ENCODE assay signal across 9 cellular contexts in genomic region chr1:151946366-151946764, GRCh38. TPM values are rescaled to one million over a fixed set of nuclear protein-coding genes. Genes with fewer than 3 reads are reported as not detected.
A peak's percentile ranks its signal among the peaks of the same experiment; 100 is the strongest.
DNase-seq lines count a peak whose midpoint lies in the region; ATAC-seq, FAIRE-seq and TF ChIP-seq lines count a peak whose summit lies in the region.
"Had no signal": no experiment of that assay in that cellular context is flagged by ENCODE, and none has a peak within 500 bp of the region (broad histone marks: within the 10 kb centered on the region; RNA-seq: fewer than 3 reads in every experiment).

No MANE protein-coding gene starts in this region.

- in situ Hi-C loops in HepG2 (cut with HindIII; ENCODE audit: extremely low pct_ligation_motif_present, low pct_unique_long_range_greater_than_20kb) = no loop called here

- H3K79me2 ChIP-seq in HepG2 (ENCODE audit: insufficient read depth, low read length) = no peaks in the 10 kb centered on the region

- POLR2A ChIA-PET in HepG2 (lab: Yijun Ruan, JAX) = no interaction called here
- POLR2A ChIA-PET in activated CD4-positive, alpha-beta T cell treated with anti-CD3 and anti-CD28 coated beads, Interleukin-2, amount 10 ng/mL, durations not matched to agents 7 days and 5 days (lab: Charles Lee) = no interaction called here

- H3K4me3 ChIP-seq in HepG2 (replicated peaks in 1 of 3; ENCODE audit: insufficient read depth in 1 of 3, low read depth in 2 of 3, low read length in 3 of 3) (no peak overlapping the region), right lobe of liver (no peak overlapping the region)

- peak overlapping the region; percentile 91 for H3K27ac Mint-ChIP-seq in activated CD4-positive, alpha-beta T cell treated with anti-CD3 and anti-CD28 coated beads, Interleukin-2, amount 10 ng/mL, durations not matched to agents 7 days and 5 days
- peak overlapping the region; percentile 94 for H3K27ac Mint-ChIP-seq in type B pancreatic cell

- H3K4me3 Mint-ChIP-seq in activated CD4-positive, alpha-beta T cell treated with anti-CD3 and anti-CD28 coated beads, Interleukin-2, amount 10 ng/mL, durations not matched to agents 7 days and 5 days = no peak overlapping the region
- peak overlapping the region; percentile 8 for H3K4me3 Mint-ChIP-seq in type B pancreatic cell

- WGBS in HepG2 (ENCODE audit: low lambda C conversion rate) = 0% methylated on average over 2 of the region's 2 CpGs
- 56% methylated on average over 2 of the region's 2 CpGs for WGBS in right lobe of liver (ENCODE audit: insufficient coverage, low coverage, low lambda C conversion rate, missing lambda C conversion rate)

- no peaks in the 10 kb centered on the region for H3K36me3 ChIP-seq in HepG2 (replicated peaks in 1 of 2; ENCODE audit: control insufficient read depth in 1 of 2, insufficient read depth in 2 of 2, low read length in 2 of 2)
- no peaks in the 10 kb centered on the region for H3K36me3 ChIP-seq in right lobe of liver

- no peaks in the 10 kb centered on the region for H3K36me3 Mint-ChIP-seq in activated CD4-positive, alpha-beta T cell treated with anti-CD3 and anti-CD28 coated beads, Interleukin-2, amount 10 ng/mL, durations not matched to agents 7 days and 5 days (ENCODE audit: low read depth)
- no peaks in the 10 kb centered on the region for H3K36me3 Mint-ChIP-seq in type B pancreatic cell

- H3K9ac ChIP-seq in HepG2 (ENCODE audit: insufficient read depth, low read depth, low read length) = no peak overlapping the region

- no peaks in the 10 kb centered on the region for H3K9me3 Mint-ChIP-seq in activated CD4-positive, alpha-beta T cell treated with anti-CD3 and anti-CD28 coated beads, Interleukin-2, amount 10 ng/mL, durations not matched to agents 7 days and 5 days
- no peaks in the 10 kb centered on the region for H3K9me3 Mint-ChIP-seq in type B pancreatic cell

- H3K9me3 ChIP-seq in HepG2 (ENCODE audit: low read length) = no peaks in the 10 kb centered on the region
- H3K9me3 ChIP-seq in right lobe of liver = no peaks in the 10 kb centered on the region

- BruUV-seq in HepG2 (replicated peaks; lab: Mats Ljungman, UMichigan) = no TSS peak

- no peaks in the 10 kb centered on the region for H4K20me1 ChIP-seq in HepG2 (ENCODE audit: insufficient read depth, low read length)

- CTCF ChIA-PET in HepG2 (lab: Yijun Ruan, JAX; ENCODE audit: low intra/inter-chr PET ratio, low total read pairs) = no interaction called here
- CTCF ChIA-PET in activated CD4-positive, alpha-beta T cell treated with anti-CD3 and anti-CD28 coated beads, Interleukin-2, amount 10 ng/mL, durations not matched to agents 7 days and 5 days (lab: Charles Lee) = interaction anchor here (1.2 kb wide), 1 partner anchor 72 kb away, joined by 3 read pairs; no protein-coding TSS in a partner anchor

- intact Hi-C loops in HepG2 (cut with micrococcal nuclease; ENCODE audit: unreplicated experiment) = no loop called here
- intact Hi-C loops in right lobe of liver (cut with DNase I) = no loop called here

- H3K4me1 ChIP-seq in HepG2 (ENCODE audit: insufficient read depth, low read length) (peaks cover 2% of the 10 kb centered on the region), right lobe of liver (peaks cover 0 to 29% (median 3%) of the 10 kb centered on the region in 4 donors)

- H3K4me1 Mint-ChIP-seq in activated CD4-positive, alpha-beta T cell treated with anti-CD3 and anti-CD28 coated beads, Interleukin-2, amount 10 ng/mL, durations not matched to agents 7 days and 5 days = peaks cover 30% of the 10 kb centered on the region
- peaks cover 22% of the 10 kb centered on the region for H3K4me1 Mint-ChIP-seq in type B pancreatic cell (ENCODE audit: unreplicated experiment)

- TF ChIP-seq CTCF in HepG2 (CRISPR knock-in tag; IDR thresholded peaks at IDR 0.05) (no peak), right lobe of liver (IDR thresholded peaks at IDR 0.05) (no peak), type B pancreatic cell (conservative IDR thresholded peaks at IDR 0.05) (no peak)

- no peak for FAIRE-seq in HepG2 (lab: Jason Lieb, UNC)

- TF ChIP-seq EP300 in HepG2 (IDR thresholded peaks at IDR 0.05; ENCODE audit: low read depth in 2 of 2, low read length in 2 of 2) (no peak), HepG2 (CRISPR knock-in tag; IDR thresholded peaks at IDR 0.05; ENCODE audit: borderline replicate concordance) (no peak)

- TF ChIP-seq RAD21 in HepG2 (CRISPR knock-in tag; IDR thresholded peaks at IDR 0.05) = no peak

- peaks cover 2% of the 10 kb centered on the region for H3K27me3 Mint-ChIP-seq in activated CD4-positive, alpha-beta T cell treated with anti-CD3 and anti-CD28 coated beads, Interleukin-2, amount 10 ng/mL, durations not matched to agents 7 days and 5 days
- H3K27me3 Mint-ChIP-seq in type B pancreatic cell = peaks cover under 1% of the 10 kb centered on the region

- H2AFZ ChIP-seq in HepG2 (ENCODE audit: low read length) = no peak overlapping the region

- DNase-seq in HepG2 (ENCODE audit: low spot score) = no peak
- DNase-seq in right lobe of liver = no peak
- peak; percentile 20 for DNase-seq in activated CD4-positive, alpha-beta T cell treated with anti-CD3 and anti-CD28 coated beads, Interleukin-2, amount 10 ng/mL, durations not matched to agents 7 days and 5 days
- peak; percentile 21 for DNase-seq in iris pigment epithelial cell (ENCODE audit: low read depth)
- DNase-seq in type B pancreatic cell (ENCODE audit: extremely low spot score, unreplicated experiment) = no peak
- DNase-seq in hypothalamus (lab: John Stamatoyannopoulos, UW) = no peak

- ATAC-seq in HepG2 = no peak
- ATAC-seq in right lobe of liver = no peak
- no peak for ATAC-seq in HG02852 (IDR thresholded peaks at IDR 0.05; ENCODE audit: unreplicated experiment)
- ATAC-seq in HG02759 (IDR thresholded peaks at IDR 0.05; ENCODE audit: unreplicated experiment) = no peak

- TF ChIP-seq POLR2A in HepG2 (IDR thresholded peaks at IDR 0.05; ENCODE audit: insufficient read depth in 1 of 2, low read depth in 2 of 2, low read length in 2 of 2) (no peak), right lobe of liver (IDR thresholded peaks at IDR 0.05) (no peak)

- no peak overlapping the region for H3K4me2 ChIP-seq in HepG2 (ENCODE audit: low read depth, low read length)

- H3K27me3 ChIP-seq in HepG2 (ENCODE audit: control insufficient read depth in 1 of 2, insufficient read depth in 2 of 2, low read length in 2 of 2) (no peaks in the 10 kb centered on the region; a peak in 2 of 5 replicates), right lobe of liver (no peaks in the 10 kb centered on the region)

- H3K27ac ChIP-seq in HepG2 (ENCODE audit: extremely low read length, insufficient read depth, low read length) = no peak overlapping the region
- H3K27ac ChIP-seq in right lobe of liver = no peak overlapping the region
- H3K27ac ChIP-seq: SK-N-MC had no signal

RNA-seq across cellular contexts. Expression of gene THEM4, which starts 37.1 kb away (rescaled TPM):
- 10.9 and 12.8 TPM in 2 replicates for total RNA-seq in HepG2 (2016; rRNA removed; fragmentation: Illumina TruSeq; extraction: Trizol)
- 11.8 and 13.1 TPM in 2 replicates for total RNA-seq in HepG2 (2016; cell fraction: cytosol; rRNA removed; fragmentation: Illumina TruSeq; extraction: Trizol; ENCODE audit: low read depth)
- total RNA-seq in HepG2 (2016; cell fraction: insoluble cytoplasmic fraction; rRNA removed; fragmentation: Illumina TruSeq; extraction: Trizol) = 10.3 and 12.6 TPM in 2 replicates
- total RNA-seq in HepG2 (2016; cell fraction: membrane; rRNA removed; fragmentation: Illumina TruSeq; extraction: Trizol) = 18.4 TPM in 2 replicates
- total RNA-seq in HepG2 (2016; cell fraction: nucleus; rRNA removed; fragmentation: Illumina TruSeq; extraction: Trizol) = 4.8 and 7.4 TPM in 2 replicates
- 11.2 and 13.9 TPM in 2 replicates for polyA plus RNA-seq in HepG2 (2011; rRNA removed)
- 6.1 and 9.4 TPM in 2 replicates for polyA plus RNA-seq in HepG2 (2011; cell fraction: cytosol; rRNA removed)
- polyA plus RNA-seq in HepG2 (2011; cell fraction: nucleus; rRNA removed) = 5.0 and 8.6 TPM in 2 replicates
- polyA plus RNA-seq in HepG2 (2012) = 7.4 and 9.5 TPM in 2 replicates
- 17.6 and 24.8 TPM in 2 replicates for polyA plus RNA-seq in HepG2 (2016; cell fraction: cytosol; fragmentation: Illumina TruSeq; extraction: Trizol; ENCODE audit: low read depth)
- 15.4 and 16.4 TPM in 2 replicates for polyA plus RNA-seq in HepG2 (2016; cell fraction: insoluble cytoplasmic fraction; fragmentation: Illumina TruSeq; extraction: Trizol; ENCODE audit: low read depth)
- polyA plus RNA-seq in HepG2 (2016; cell fraction: membrane; fragmentation: Illumina TruSeq; extraction: Trizol; ENCODE audit: low read depth) = 18.9 and 19.1 TPM in 2 replicates
- polyA plus RNA-seq in HepG2 (2016; cell fraction: nucleus; fragmentation: Illumina TruSeq; extraction: Trizol; ENCODE audit: insufficient read depth, low read depth) = 14.0 and 15.0 TPM in 2 replicates
- 4.5 and 24.8 TPM in 2 replicates for polyA minus RNA-seq in HepG2 (2011; rRNA and poly(A)+ RNA removed; ENCODE audit: low replicate concordance)
- 3.4 and 4.2 TPM in 2 replicates for polyA minus RNA-seq in HepG2 (2011; cell fraction: cytosol; rRNA and poly(A)+ RNA removed)
- 11.7 and 12.8 TPM in 2 replicates for polyA minus RNA-seq in HepG2 (2011; cell fraction: nucleus; rRNA and poly(A)+ RNA removed)
- 10 to 100 TPM in 2 of 6 experiments, 1 to 10 TPM in 4; 8.5 to 19.1 (median 9.2) TPM for total RNA-seq in right lobe of liver
- 10 to 100 TPM; 33.5 to 34.0 TPM for total RNA-seq in activated CD4-positive, alpha-beta T cell treated with anti-CD3 and anti-CD28 coated beads, Interleukin-2, amount 10 ng/mL, durations not matched to agents 7 days and 5 days
- 4.7 and 15.6 TPM in 2 replicates for total RNA-seq in type B pancreatic cell (ENCODE audit: low replicate concordance)

RNA-seq across cellular contexts. Expression of gene S100A10, which starts 47.3 kb away (rescaled TPM):
- total RNA-seq in HepG2 (2016; rRNA removed; fragmentation: Illumina TruSeq; extraction: Trizol) = 16.8 and 25.6 TPM in 2 replicates
- total RNA-seq in HepG2 (2016; cell fraction: cytosol; rRNA removed; fragmentation: Illumina TruSeq; extraction: Trizol; ENCODE audit: low read depth) = 11.2 and 14.8 TPM in 2 replicates
- total RNA-seq in HepG2 (2016; cell fraction: insoluble cytoplasmic fraction; rRNA removed; fragmentation: Illumina TruSeq; extraction: Trizol) = 16.6 and 20.0 TPM in 2 replicates
- total RNA-seq in HepG2 (2016; cell fraction: membrane; rRNA removed; fragmentation: Illumina TruSeq; extraction: Trizol) = 11.0 and 15.4 TPM in 2 replicates
- total RNA-seq in HepG2 (2016; cell fraction: nucleus; rRNA removed; fragmentation: Illumina TruSeq; extraction: Trizol) = 9.2 and 9.3 TPM in 2 replicates
- polyA plus RNA-seq in HepG2 (2011; rRNA removed) = 21.2 and 28.7 TPM in 2 replicates
- 20.0 and 23.9 TPM in 2 replicates for polyA plus RNA-seq in HepG2 (2011; cell fraction: cytosol; rRNA removed)
- 4.5 and 6.8 TPM in 2 replicates for polyA plus RNA-seq in HepG2 (2011; cell fraction: nucleus; rRNA removed)
- polyA plus RNA-seq in HepG2 (2012) = 83.4 and 162 TPM in 2 replicates
- 40.3 and 56.7 TPM in 2 replicates for polyA plus RNA-seq in HepG2 (2016; cell fraction: cytosol; fragmentation: Illumina TruSeq; extraction: Trizol; ENCODE audit: low read depth)
- 59.5 and 63.7 TPM in 2 replicates for polyA plus RNA-seq in HepG2 (2016; cell fraction: insoluble cytoplasmic fraction; fragmentation: Illumina TruSeq; extraction: Trizol; ENCODE audit: low read depth)
- polyA plus RNA-seq in HepG2 (2016; cell fraction: membrane; fragmentation: Illumina TruSeq; extraction: Trizol; ENCODE audit: low read depth) = 33.3 and 43.6 TPM in 2 replicates
- 26.6 and 31.6 TPM in 2 replicates for polyA plus RNA-seq in HepG2 (2016; cell fraction: nucleus; fragmentation: Illumina TruSeq; extraction: Trizol; ENCODE audit: insufficient read depth, low read depth)
- polyA minus RNA-seq in HepG2 (2011; rRNA and poly(A)+ RNA removed; ENCODE audit: low replicate concordance) = 10.2 and 42.1 TPM in 2 replicates
- polyA minus RNA-seq in HepG2 (2011; cell fraction: cytosol; rRNA and poly(A)+ RNA removed) = 51.8 and 64.0 TPM in 2 replicates
- polyA minus RNA-seq in HepG2 (2011; cell fraction: nucleus; rRNA and poly(A)+ RNA removed) = 12.5 and 18.9 TPM in 2 replicates
- 100 to 1,000 TPM in 1 of 6 experiments, 10 to 100 TPM in 5; 48.5 to 192 (median 61.7) TPM for total RNA-seq in right lobe of liver
- 100 to 1,000 TPM; 561 to 662 TPM for total RNA-seq in activated CD4-positive, alpha-beta T cell treated with anti-CD3 and anti-CD28 coated beads, Interleukin-2, amount 10 ng/mL, durations not matched to agents 7 days and 5 days
- 316 and 1,258 TPM in 2 replicates for total RNA-seq in type B pancreatic cell (ENCODE audit: low replicate concordance)

Comparison
In these comparisons a context has a peak if more than half of its experiments do, and no peak if none do; other contexts are left out.
1. DNase-seq: peak in activated CD4-positive, alpha-beta T cell treated with anti-CD3 and anti-CD28 coated beads, Interleukin-2, amount 10 ng/mL, durations not matched to agents 7 days and 5 days (single experiment) and iris pigment epithelial cell (single experiment); none in HepG2 (single experiment), right lobe of liver (0 of 3), type B pancreatic cell (single experiment) and hypothalamus (0 of 51).